ENCODE assay signal across 28 cellular contexts in the genomic region with DNA sequence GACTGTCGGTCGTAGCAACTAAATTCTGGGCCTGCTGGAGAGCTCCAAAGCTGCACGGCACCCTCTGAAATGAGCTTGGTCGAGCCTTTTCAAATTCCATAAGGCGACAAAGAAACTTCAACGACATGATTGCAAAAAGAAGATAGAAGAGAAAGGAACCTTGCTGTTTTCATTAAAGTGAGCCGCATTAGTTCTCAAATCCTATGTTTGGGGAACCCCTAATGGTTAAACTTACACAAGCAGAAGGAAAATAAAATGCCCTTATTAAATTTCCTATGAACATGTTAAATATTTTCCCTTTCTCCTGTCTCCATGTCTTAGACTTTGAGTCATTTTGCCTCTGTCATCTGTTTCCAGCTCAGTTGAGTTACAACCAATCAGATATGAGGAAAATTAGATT.
DNase-seq lines count a peak whose midpoint lies in the region; ATAC-seq and TF ChIP-seq lines count a peak whose summit lies in the region.
"Had no signal": no experiment of that assay in that cellular context is flagged by ENCODE, and none has a peak within 500 bp of the region (broad histone marks: within the 10 kb centered on the region; RNA-seq: fewer than 3 reads in every experiment).

No MANE protein-coding gene starts in this region.

- H4K8ac ChIP-seq in H9 (replicated peaks; ENCODE audit: insufficient read length, low read depth, low read length) = no peak overlapping the region

- H4K20me1 ChIP-seq in H9 (ENCODE audit: control insufficient read depth, insufficient read depth, insufficient read length) (no peaks in the 10 kb centered on the region), hepatocyte (ENCODE audit: insufficient read depth, poor library complexity, severe bottlenecking) (no peaks in the 10 kb centered on the region)

- H2AK5ac ChIP-seq in H9 (ENCODE audit: insufficient read length, low read length) = no peak overlapping the region

- H3K14ac ChIP-seq in H9 (ENCODE audit: insufficient read depth, low read length) = no peak overlapping the region

- H2BK120ac ChIP-seq in H9 (ENCODE audit: low read depth, low read length, poor library complexity, severe bottlenecking) = no peak overlapping the region

- ATAC-seq in GM18873 (IDR thresholded peaks at IDR 0.05; ENCODE audit: low FRiP score, unreplicated experiment) = no peak
- ATAC-seq: activated T-cell treated with anti-CD3 and anti-CD28 coated beads, Interleukin-2, amount 50 U/mL, for 4 hours; effector memory CD8-positive, alpha-beta T cell; esophagus mucosa; gastrocnemius medialis; left lobe of liver had no signal

- no peaks in the 10 kb centered on the region for H3K9me2 ChIP-seq in hepatocyte (replicated peaks; ENCODE audit: insufficient read depth)

- no peak overlapping the region for H3T11ph ChIP-seq in H9 (ENCODE audit: low read length)

- no peak overlapping the region for H2BK20ac ChIP-seq in H9 (ENCODE audit: low read depth, low read length, poor library complexity, severe bottlenecking)

- peaks cover 2% of the 10 kb centered on the region; the same call in 1 of the 2 replicates for H3K4me1 ChIP-seq in H9 (ENCODE audit: insufficient read depth, low read length)
- H3K4me1 ChIP-seq in hepatocyte (ENCODE audit: insufficient read depth) = no peaks in the 10 kb centered on the region
- H3K4me1 ChIP-seq: breast epithelium, colonic mucosa, gastrocnemius medialis, spleen, transverse colon had no signal

- H2BK15ac ChIP-seq in H9 (ENCODE audit: low read depth, low read length) = no peak overlapping the region

- no peak overlapping the region for H3K56ac ChIP-seq in H9 (ENCODE audit: insufficient read length, low read depth, low read length)

- no peak overlapping the region for H3K4ac ChIP-seq in H9 (ENCODE audit: low read depth, low read length)

- H3K79me2 ChIP-seq in H9 (ENCODE audit: insufficient read depth, low read length) (no peaks in the 10 kb centered on the region), hepatocyte (no peaks in the 10 kb centered on the region)

- no peaks in the 10 kb centered on the region for H3K27me3 ChIP-seq in H9 (ENCODE audit: insufficient read depth, low read length)
- H3K27me3 ChIP-seq in hepatocyte = no peaks in the 10 kb centered on the region
- H3K27me3 ChIP-seq: breast epithelium, colonic mucosa, gastrocnemius medialis, ovary, spleen, transverse colon had no signal

- DNase-seq in H9 (no peak), astrocyte of the cerebellum (ENCODE audit: low read depth) (peak; percentile 11), hepatocyte (ENCODE audit: low spot score) (no peak), skeletal muscle cell (ENCODE audit: low read depth) (no peak), RPMI8226 (no peak), anterior cingulate cortex (lab: John Stamatoyannopoulos, UW) (no peak)
- DNase-seq: activated CD4-positive, alpha-beta T cell treated with anti-CD3 and anti-CD28 coated beads, Interleukin-2, amount 10 ng/mL, durations not matched to agents 24 days and 14 days; activated gamma-delta T cell treated with Interleukin-2 at 50 U/mL for 16 hours; activated T-cell treated with anti-CD3 and anti-CD28 coated beads, Interleukin-2, amount 50 U/mL, for 4 hours; C1 segment of cervical spinal cord; colonic mucosa; effector memory CD8-positive, alpha-beta T cell; gastrocnemius medialis; hypothalamus; KBM-7; naive B cell; NCI-H1436; NCI-H2081 treated with DMSO at 0.1 percent for 48 hours; ovary; retina; spleen; stimulated activated CD4-positive, alpha-beta T cell treated with anti-CD3 and anti-CD28 coated beads, Interleukin-2, amount 100 ng/mL, for 48 hours; transverse colon had no signal

- peaks cover 6 to 10% of the 10 kb centered on the region in 2 experiments; a peak in 2 of 5 replicates for H3K9me3 Mint-ChIP-seq in H9
- H3K9me3 Mint-ChIP-seq: activated CD4-positive, alpha-beta T cell treated with anti-CD3 and anti-CD28 coated beads, Interleukin-2, amount 10 ng/mL, durations not matched to agents 24 days and 14 days had no signal

- no peaks in the 10 kb centered on the region for H3K36me3 ChIP-seq in hepatocyte (replicated peaks; ENCODE audit: insufficient read depth, low read depth)
- H3K36me3 ChIP-seq: breast epithelium, colonic mucosa, gastrocnemius medialis, ovary, spleen, transverse colon had no signal

- no peak overlapping the region for H2BK5ac ChIP-seq in H9 (ENCODE audit: insufficient read length, low read length)

- H3K9ac ChIP-seq in H9 (ENCODE audit: extremely low read depth, insufficient read length, low read length) = no peak overlapping the region

- no peaks in the 10 kb centered on the region for H3K79me1 ChIP-seq in H9 (ENCODE audit: insufficient read depth, low read depth, low read length, poor library complexity, severe bottlenecking)

- no peak overlapping the region for H3K23ac ChIP-seq in H9 (ENCODE audit: insufficient read length, low read depth, low read length)

- no peak overlapping the region for H4K5ac ChIP-seq in H9 (ENCODE audit: insufficient read length, low read depth, low read length)

- no CpG with 5 or more reads among the region's 7 CpGs for WGBS in H9 (ENCODE audit: extremely low coverage, insufficient read length, low lambda C conversion rate)
- 57% methylated on average over 7 of the region's 7 CpGs for WGBS in hepatocyte (ENCODE audit: low lambda C conversion rate, missing lambda C conversion rate)

- H3K4me3 ChIP-seq in astrocyte of the cerebellum (ENCODE audit: low read depth, low read length) (no peak overlapping the region), hepatocyte (no peak overlapping the region), skeletal muscle cell (ENCODE audit: low read depth, low read length) (peak overlapping the region; percentile 1)
- H3K4me3 ChIP-seq: breast epithelium, colonic mucosa, gastrocnemius medialis, ovary, SK-N-MC, spleen, transverse colon had no signal

- H2BK12ac ChIP-seq in H9 (ENCODE audit: insufficient read length, low read depth, low read length) = no peak overlapping the region

- TF ChIP-seq CTCF in H9 (conservative IDR thresholded peaks at IDR 0.05) (peak; percentile 17; the same call in 1 of the 3 replicates), astrocyte of the cerebellum (IDR thresholded peaks at IDR 0.05; ENCODE audit: low read depth, low read length, missing control alignments) (no peak), hepatocyte (IDR thresholded peaks at IDR 0.05; ENCODE audit: poor library complexity) (peak; percentile 28)

- no peaks in the 10 kb centered on the region; the same call in 1 of the 2 replicates for H3K27me3 Mint-ChIP-seq in H9 (ENCODE audit: low read depth)
- H3K27me3 Mint-ChIP-seq: activated CD4-positive, alpha-beta T cell treated with anti-CD3 and anti-CD28 coated beads, Interleukin-2, amount 10 ng/mL, durations not matched to agents 24 days and 14 days; effector memory CD8-positive, alpha-beta T cell; naive B cell had no signal

- H3K4me1 Mint-ChIP-seq in H9 = peaks cover 17 to 23% of the 10 kb centered on the region in 2 experiments
- H3K4me1 Mint-ChIP-seq: activated CD4-positive, alpha-beta T cell treated with anti-CD3 and anti-CD28 coated beads, Interleukin-2, amount 10 ng/mL, durations not matched to agents 24 days and 14 days; naive B cell had no signal

- H3K23me2 ChIP-seq in H9 (ENCODE audit: insufficient read length, low read depth, low read length, poor library complexity, severe bottlenecking) = no peaks in the 10 kb centered on the region

- H3K4me3 Mint-ChIP-seq in H9 = no peak overlapping the region
- H3K4me3 Mint-ChIP-seq: activated CD4-positive, alpha-beta T cell treated with anti-CD3 and anti-CD28 coated beads, Interleukin-2, amount 10 ng/mL, durations not matched to agents 24 days and 14 days; activated T-cell treated with anti-CD3 and anti-CD28 coated beads, Interleukin-2, amount 50 U/mL, for 4 hours; effector memory CD8-positive, alpha-beta T cell; naive B cell had no signal

- H3K4me2 ChIP-seq in H9 (ENCODE audit: insufficient read depth, insufficient read length, low read length) (no peak overlapping the region), hepatocyte (no peak overlapping the region)

- peak overlapping the region in 1 of 3 experiments; percentile 73; a peak in 4 of 7 replicates for H3K27ac Mint-ChIP-seq in H9
- H3K27ac Mint-ChIP-seq: activated CD4-positive, alpha-beta T cell treated with anti-CD3 and anti-CD28 coated beads, Interleukin-2, amount 10 ng/mL, durations not matched to agents 24 days and 14 days; effector memory CD8-positive, alpha-beta T cell; naive B cell had no signal

- H4K91ac ChIP-seq in H9 (ENCODE audit: insufficient read length, low read depth, low read length) = no peak overlapping the region

- H3K9me3 ChIP-seq in H9 (ENCODE audit: control insufficient read depth, low read depth, low read length) (no peaks in the 10 kb centered on the region), hepatocyte (ENCODE audit: low read depth) (no peaks in the 10 kb centered on the region)
- H3K9me3 ChIP-seq: breast epithelium, colonic mucosa, gastrocnemius medialis, ovary, spleen, transverse colon had no signal

- peaks cover 0 to 10% (median 3%) of the 10 kb centered on the region in 3 experiments; a peak in 5 of 7 replicates for H3K36me3 Mint-ChIP-seq in H9 (ENCODE audit: insufficient read depth in 1 of 3, low read depth in 3 of 3)
- H3K36me3 Mint-ChIP-seq: naive B cell had no signal

- no peak overlapping the region for H3K18ac ChIP-seq in H9 (ENCODE audit: insufficient read length, low read depth, low read length)

- H2AFZ ChIP-seq in H9 (ENCODE audit: low read length) (no peak overlapping the region), hepatocyte (no peak overlapping the region)

- in situ Hi-C loops in astrocyte of the cerebellum (cut with HindIII; ENCODE audit: low sequenced_read_pairs) = no loop called here

- no peak overlapping the region for H3K27ac ChIP-seq in H9 (ENCODE audit: insufficient read length, low read depth, low read length)
- H3K27ac ChIP-seq in hepatocyte = no peak overlapping the region
- H3K27ac ChIP-seq: breast epithelium, colonic mucosa, gastrocnemius medialis, ovary, SK-N-MC, spleen, transverse colon had no signal
